Comparison of ENCODE assay signal across 25 cellular contexts in genomic region chr16:50657251-50657650, GRCh38. TPM values are rescaled to one million over a fixed set of nuclear protein-coding genes. Genes with fewer than 3 reads are reported as not detected.
DNase-seq lines count a peak whose midpoint lies in the region; ATAC-seq and TF ChIP-seq lines count a peak whose summit lies in the region.
"Had no signal": no experiment of that assay in that cellular context is flagged by ENCODE, and none has a peak within 500 bp of the region (broad histone marks: within the 10 kb centered on the region; RNA-seq: fewer than 3 reads in every experiment).

No MANE protein-coding gene starts in this region.

- intact Hi-C loops in psoas muscle (cut with DNase I): loop anchor here in 1 of 2 donors (10.0 kb wide), 1 partner anchor 62 kb away; no protein-coding TSS in a partner anchor

- H3K27me3 ChIP-seq in psoas muscle (ENCODE audit: insufficient read depth in 3 of 3, low read length in 2 of 3): no peaks in the 10 kb centered on the region
- H3K27me3 ChIP-seq: right lobe of liver had no signal

- DNase-seq in AG20443 (ENCODE audit: low spot score) (peak; percentile 55), MV-4-11 (lab: John Stamatoyannopoulos, UW) (peak; percentile 9), choroid plexus epithelial cell (ENCODE audit: low read depth) (peak; percentile 13), nephron progenitor cell (no peak), psoas muscle (no peak), pons (ENCODE audit: low spot score) (no peak)
- DNase-seq: ACHN; activated CD8-positive, alpha-beta T cell treated with anti-CD3 and anti-CD28 coated beads for 36 hours; activated gamma-delta T cell; activated T-cell treated with anti-CD3 and anti-CD28 coated beads for 4 hours; effector memory CD8-positive, alpha-beta T cell; NCI-H1105 treated with DMSO at 0.1 percent for 48 hours; NCI-H2107; NCI-H510A treated with DMSO at 0.1 percent for 48 hours; right lobe of liver; stimulated activated CD8-positive, alpha-beta memory T cell treated with anti-CD3 and anti-CD28 coated beads, Interleukin-4, amount 100 ng/mL, for 48 hours had no signal

- H3K4me3 Mint-ChIP-seq in nephron progenitor cell: no peak overlapping the region
- H3K4me3 Mint-ChIP-seq: activated CD8-positive, alpha-beta T cell treated with anti-CD3 and anti-CD28 coated beads for 36 hours; CD14-positive monocyte; effector memory CD8-positive, alpha-beta T cell; T-helper 2 cell treated with Interferon-gamma antibody and Interleukin-4, amounts not matched to agents 5 μg/mL and 100 μg/mL, for 36 hours; type B pancreatic cell had no signal

- TF ChIP-seq CTCF in choroid plexus epithelial cell (conservative IDR thresholded peaks at IDR 0.05; ENCODE audit: low read depth, low read length) (no peak), nephron progenitor cell (IDR thresholded peaks at IDR 0.05) (no peak), psoas muscle (IDR thresholded peaks at IDR 0.05) (no peak)

- ATAC-seq in HG02970 (IDR thresholded peaks at IDR 0.05; ENCODE audit: low FRiP score, unreplicated experiment) (no peak), psoas muscle (no peak), GM21515 (IDR thresholded peaks at IDR 0.05; ENCODE audit: unreplicated experiment) (no peak)
- ATAC-seq: activated CD8-positive, alpha-beta T cell treated with anti-CD3 and anti-CD28 coated beads for 36 hours; effector memory CD8-positive, alpha-beta T cell; esophagus mucosa; SK-N-SH treated with all-trans-retinoic acid at 6 μM for 48 hours had no signal

- H3K27me3 Mint-ChIP-seq in nephron progenitor cell (ENCODE audit: low read depth, poor library complexity): peaks cover 8% of the 10 kb centered on the region
- H3K27me3 Mint-ChIP-seq: activated CD8-positive, alpha-beta T cell treated with anti-CD3 and anti-CD28 coated beads for 36 hours; effector memory CD8-positive, alpha-beta T cell had no signal

- H3K36me3 Mint-ChIP-seq in nephron progenitor cell (ENCODE audit: low read depth): no peaks in the 10 kb centered on the region
- H3K36me3 Mint-ChIP-seq: type B pancreatic cell had no signal

- H3K27ac ChIP-seq in psoas muscle: no peak overlapping the region
- H3K27ac ChIP-seq: right lobe of liver had no signal

- no peaks in the 10 kb centered on the region for H3K9me3 ChIP-seq in psoas muscle
- H3K9me3 ChIP-seq: right lobe of liver had no signal

- WGBS in psoas muscle, 3 donors: 49 to 63% (median 59%) methylated on average over 5 of the region's 5 CpGs

- no peaks in the 10 kb centered on the region for H3K9me3 Mint-ChIP-seq in nephron progenitor cell
- H3K9me3 Mint-ChIP-seq: activated CD8-positive, alpha-beta T cell treated with anti-CD3 and anti-CD28 coated beads for 36 hours; effector memory CD8-positive, alpha-beta T cell; type B pancreatic cell had no signal

- no peaks in the 10 kb centered on the region for H3K36me3 ChIP-seq in psoas muscle (ENCODE audit: insufficient read depth in 1 of 2, low read depth in 1 of 2)
- H3K36me3 ChIP-seq: right lobe of liver had no signal

- no peaks in the 10 kb centered on the region for H3K4me1 ChIP-seq in psoas muscle
- H3K4me1 ChIP-seq: right lobe of liver had no signal

- H3K4me1 Mint-ChIP-seq in nephron progenitor cell: peaks cover 36% of the 10 kb centered on the region

- H3K27ac Mint-ChIP-seq in nephron progenitor cell: peak overlapping the region; percentile 46
- H3K27ac Mint-ChIP-seq: activated CD8-positive, alpha-beta T cell treated with anti-CD3 and anti-CD28 coated beads for 36 hours; effector memory CD8-positive, alpha-beta T cell; T-helper 2 cell treated with Interferon-gamma antibody and Interleukin-4, amounts not matched to agents 5 μg/mL and 100 μg/mL, for 36 hours; type B pancreatic cell had no signal

- no peak overlapping the region for H3K4me3 ChIP-seq in choroid plexus epithelial cell (ENCODE audit: low read depth, low read length)
- no peak overlapping the region for H3K4me3 ChIP-seq in psoas muscle
- H3K4me3 ChIP-seq: right lobe of liver had no signal

RNA-seq across cellular contexts. Expression of gene SNX20, which starts 23.9 kb away (rescaled TPM):
- total RNA-seq in psoas muscle: 1 to 10 TPM in 2 of 4 donors, under 1 TPM in 2; 0.78 to 1.8 (median 1.3) TPM
- polyA plus RNA-seq in psoas muscle: 1 to 10 TPM in 2 of 3 donors, under 1 TPM in 1; 0.82 to 2.1 (median 1.1) TPM
- total RNA-seq: osteocyte had no signal
- polyA plus RNA-seq: keratinocyte had no signal

RNA-seq across cellular contexts. Expression of gene NOD2, which starts 36.2 kb away (rescaled TPM):
- under 1 TPM; 0.21 to 0.74 (median 0.42) TPM for total RNA-seq in psoas muscle
- polyA plus RNA-seq in psoas muscle: under 1 TPM; 0.07 to 0.25 (median 0.21) TPM
- total RNA-seq: osteocyte had no signal

Comparison
In these comparisons a context has a peak if more than half of its experiments do, and no peak if none do; other contexts are left out.
1. DNase-seq: peak in AG20443 (single experiment), MV-4-11 (single experiment) and choroid plexus epithelial cell (single experiment); none in nephron progenitor cell (single experiment), psoas muscle (0 of 2) and pons (single experiment).